Comparison of ENCODE assay signal across 26 cellular contexts in genomic region chr11:24634606-24635160, GRCh38.
DNase-seq lines count a peak whose midpoint lies in the region; ATAC-seq, FAIRE-seq and TF ChIP-seq lines count a peak whose summit lies in the region.
"Had no signal": no experiment of that assay in that cellular context is flagged by ENCODE, and none has a peak within 500 bp of the region (broad histone marks: within the 10 kb centered on the region; RNA-seq: fewer than 3 reads in every experiment).

No MANE protein-coding gene starts in this region.

- WGBS in lower leg skin, 2 donors, result 76 to 85% methylated on average over 4 of the region's 4 CpGs

- H3K9ac ChIP-seq in PC-3 (ENCODE audit: low read length), result peak overlapping the region; percentile 88
- H3K9ac ChIP-seq: BLaER1 had no signal

- peaks cover 36% of the 10 kb centered on the region for H3K4me1 ChIP-seq in PC-3 (ENCODE audit: insufficient read depth, low read length)
- H3K4me1 ChIP-seq: BE2C, BLaER1 had no signal

- H3K79me2 ChIP-seq in PC-3 (ENCODE audit: low read length), result no peaks in the 10 kb centered on the region

- H3F3A ChIP-seq in PC-3 (ENCODE audit: low read length, unreplicated experiment), result peaks cover 4% of the 10 kb centered on the region

- CTCF ChIA-PET in PC-3 (lab: Charles Lee), result interaction anchor here (0.5 to 0.6 kb wide), 2 partner anchors 612 to 1512 kb away, joined by 3 to 4 read pairs; no protein-coding TSS in a partner anchor

- H3K4me2 ChIP-seq in PC-3 (ENCODE audit: low read length), result peak overlapping the region; percentile 81
- H3K4me2 ChIP-seq: BLaER1 had no signal

- no TSS peak for BruUV-seq in PC-3 (replicated peaks; lab: Mats Ljungman, UMichigan)

- peak overlapping the region; percentile 62 for H3K27ac ChIP-seq in 22Rv1
- H3K27ac ChIP-seq in PC-3 (ENCODE audit: low read length), result peak overlapping the region; percentile 100
- H3K27ac ChIP-seq: BLaER1 had no signal

- no peaks in the 10 kb centered on the region for H3K9me3 ChIP-seq in PC-3 (ENCODE audit: low read length)
- H3K9me3 ChIP-seq: BE2C, BLaER1 had no signal

- TF ChIP-seq CTCF in 22Rv1 (IDR thresholded peaks at IDR 0.05) (no peak), PC-3 (conservative IDR thresholded peaks at IDR 0.05; ENCODE audit: low read depth, low read length) (no peak), lower leg skin (IDR thresholded peaks at IDR 0.05) (no peak)

- no peaks in the 10 kb centered on the region for H3K9me2 ChIP-seq in PC-3 (replicated peaks; ENCODE audit: low read length)

- peak; percentile 58 for ATAC-seq in PC-3
- ATAC-seq: GM12878 had no signal

- H2AFZ ChIP-seq in PC-3 (ENCODE audit: low read length), result no peak overlapping the region

- DNase-seq in DMS53 (lab: John Stamatoyannopoulos, UW), result peak; percentile 29
- no peak for DNase-seq in DMS53 treated with DMSO at 0.1 percent for 48 hours (lab: John Stamatoyannopoulos, UW; ENCODE audit: unreplicated experiment)
- peak; percentile 64 for DNase-seq in PC-3
- DNase-seq in midbrain (lab: John Stamatoyannopoulos, UW), result no peak
- DNase-seq in lower leg skin (ENCODE audit: low spot score in 2 of 2), result no peak
- DNase-seq: 8988T; ACHN; BE2C; C1 segment of cervical spinal cord; CD4-positive, alpha-beta memory T cell; CD4-positive, CD25-positive, alpha-beta regulatory T cell; CD8-positive, alpha-beta memory T cell; COR-L47; DMS 273 treated with DMSO at 0.1 percent for 48 hours; DMS153; DMS79; DND-41; EL; GDM1 had no signal

- POLR2A ChIA-PET in PC-3 (lab: Charles Lee; ENCODE audit: unreplicated experiment), result no interaction called here

- no peaks in the 10 kb centered on the region for H4K20me1 ChIP-seq in PC-3 (ENCODE audit: low read length)
- H4K20me1 ChIP-seq: BLaER1 had no signal

- H3K4me3 ChIP-seq in PC-3 (ENCODE audit: low read length), result no peak overlapping the region
- H3K4me3 ChIP-seq in lower leg skin (ENCODE audit: low read depth, poor library complexity, severe bottlenecking), result no peak overlapping the region
- H3K4me3 ChIP-seq: BLaER1, GM12878 had no signal

- intact Hi-C loops in PC-3 (cut with micrococcal nuclease), result loop anchor here (5.0 kb wide), 2 partner anchors 47 to 122 kb away; no protein-coding TSS in a partner anchor
- intact Hi-C loops in lower leg skin (cut with DNase I; ENCODE audit: low total_unique reads), result no loop called here

- no peak for TF ChIP-seq POLR2A in lower leg skin (IDR thresholded peaks at IDR 0.05)

- no peaks in the 10 kb centered on the region for H3K36me3 ChIP-seq in PC-3 (ENCODE audit: low read depth, low read length)
- H3K36me3 ChIP-seq: BE2C, BLaER1 had no signal

- H3K27me3 ChIP-seq in PC-3 (ENCODE audit: low read length), result no peaks in the 10 kb centered on the region
- H3K27me3 ChIP-seq: BE2C, BLaER1 had no signal

- peak; percentile 81 for FAIRE-seq in endometrium (lab: Jason Lieb, UNC)
- FAIRE-seq: A204.1, GM12878, GM12892, GM18507 had no signal

Comparison
In these comparisons a context has a peak if more than half of its experiments do, and no peak if none do; other contexts are left out.
1. DNase-seq: peak in DMS53 (single experiment) and PC-3 (single experiment); none in DMS53 treated with DMSO at 0.1 percent for 48 hours (single experiment), midbrain (single experiment) and lower leg skin (0 of 2).